8 cellular contexts compared by ENCODE assay signal in genomic region chr12:105330283-105330937, GRCh38. TPM values are rescaled to one million over a fixed set of nuclear protein-coding genes. Genes with fewer than 3 reads are reported as not detected.
A peak's percentile ranks its signal among the peaks of the same experiment; 100 is the strongest.
DNase-seq lines count a peak whose midpoint lies in the region; ATAC-seq, FAIRE-seq and TF ChIP-seq lines count a peak whose summit lies in the region.

Gene C12orf75, plus strand, starts transcription at chr12:105330691. Its CDS starts 201 bp downstream, at chr12:105330892.

- H3K4me3 ChIP-seq in SK-N-SH (ENCODE audit: low read depth in 2 of 2, low read length in 1 of 2) (peak within 1 kb of the TSS; percentile 79), pancreas (peak within 1 kb of the TSS; percentile 42 to 82 (median 74)), tibial artery (peak within 1 kb of the TSS; percentile 83 to 87)

- WGBS in SK-N-SH (ENCODE audit: low lambda C conversion rate): 0% methylated on average over 4 of the region's 66 CpGs
- 0 to 1% methylated on average over 23 to 66 of the region's 66 CpGs for WGBS in pancreas, 2 donors

- H3K27ac ChIP-seq in SK-N-SH (ENCODE audit: low read depth in 2 of 2, low read length in 1 of 2) (peak within 1 kb of the TSS; percentile 44 to 72; a peak in 3 of 4 replicates), pancreas (peak within 1 kb of the TSS in 3 of 4 donors; percentile 41 to 69 (median 64)), tibial artery (peak within 1 kb of the TSS; percentile 77 to 85)

- peak; percentile 13 for TF ChIP-seq POLR2A in GM10847 (IDR thresholded peaks at IDR 0.05; ENCODE audit: extremely low read depth, insufficient read length)

- ATAC-seq in HG02571 (IDR thresholded peaks at IDR 0.05; ENCODE audit: unreplicated experiment) (peak; percentile 89), pancreas (peak; percentile 80 to 92 (median 89))

- no peak for TF ChIP-seq EP300 in SK-N-SH (IDR thresholded peaks at IDR 0.05; ENCODE audit: borderline replicate concordance in 1 of 2, low read depth in 1 of 2, low read length in 1 of 2)

- H3K9me3 ChIP-seq in SK-N-SH (no peaks in the 10 kb centered on the region), pancreas (no peaks in the 10 kb centered on the region), tibial artery (no peaks in the 10 kb centered on the region)

- no peaks in the 10 kb centered on the region for H3K36me3 Mint-ChIP-seq in activated naive CD4-positive, alpha-beta T cell treated with anti-CD3 and anti-CD28 coated beads, Interleukin-2, amount 50 U/mL, for 24 hours
- H3K36me3 Mint-ChIP-seq in glutamatergic neuron (ENCODE audit: unreplicated experiment): no peaks in the 10 kb centered on the region

- DNase-seq in NCI-H1048 (lab: John Stamatoyannopoulos, UW) (peak; percentile 50), SK-N-SH (peak; percentile 97), glutamatergic neuron (peak; percentile 88), pancreas (peak; percentile 59 to 86 (median 76)), tibial artery (peak; percentile 62 to 84)

- H3K9me3 Mint-ChIP-seq in activated naive CD4-positive, alpha-beta T cell treated with anti-CD3 and anti-CD28 coated beads, Interleukin-2, amount 50 U/mL, for 24 hours: no peaks in the 10 kb centered on the region
- peaks cover 2% of the 10 kb centered on the region for H3K9me3 Mint-ChIP-seq in glutamatergic neuron (ENCODE audit: unreplicated experiment)

- TF ChIP-seq CTCF in SK-N-SH (IDR thresholded peaks at IDR 0.05) (no peak), glutamatergic neuron (IDR thresholded peaks at IDR 0.05; ENCODE audit: partially characterized antibody, unreplicated experiment) (no peak), pancreas (IDR thresholded peaks at IDR 0.05) (no peak), tibial artery (IDR thresholded peaks at IDR 0.05) (no peak)

- H3K27ac Mint-ChIP-seq in activated naive CD4-positive, alpha-beta T cell treated with anti-CD3 and anti-CD28 coated beads, Interleukin-2, amount 50 U/mL, for 24 hours: peak within 1 kb of the TSS; percentile 80
- peak within 1 kb of the TSS; percentile 18 for H3K27ac Mint-ChIP-seq in glutamatergic neuron (ENCODE audit: unreplicated experiment)

- no peaks in the 10 kb centered on the region for H3K27me3 Mint-ChIP-seq in activated naive CD4-positive, alpha-beta T cell treated with anti-CD3 and anti-CD28 coated beads, Interleukin-2, amount 50 U/mL, for 24 hours
- H3K27me3 Mint-ChIP-seq in glutamatergic neuron (ENCODE audit: unreplicated experiment): peaks cover 4% of the 10 kb centered on the region

- peak within 1 kb of the TSS; percentile 87 for H3K4me3 Mint-ChIP-seq in activated naive CD4-positive, alpha-beta T cell treated with anti-CD3 and anti-CD28 coated beads, Interleukin-2, amount 50 U/mL, for 24 hours
- H3K4me3 Mint-ChIP-seq in glutamatergic neuron (ENCODE audit: unreplicated experiment): peak within 1 kb of the TSS; percentile 84

- POLR2A ChIA-PET in SK-N-SH (lab: Yijun Ruan, JAX): interaction anchor here (1.8 kb wide), 1 partner anchor 95 kb away, joined by 7 read pairs; the partner anchor contains the start of gene APPL2

- H3K27me3 ChIP-seq in SK-N-SH (ENCODE audit: insufficient read depth): no peaks in the 10 kb centered on the region
- H3K27me3 ChIP-seq in pancreas: no peaks in the 10 kb centered on the region
- H3K27me3 ChIP-seq in tibial artery: no peaks in the 10 kb centered on the region

- H3F3A ChIP-seq in SK-N-SH (replicated peaks; ENCODE audit: insufficient read depth): peaks cover 47% of the 10 kb centered on the region

- TF ChIP-seq RAD21 in SK-N-SH (IDR thresholded peaks at IDR 0.05; ENCODE audit: low read length): no peak

- intact Hi-C loops in pancreas (cut with DNase I): no loop called here
- intact Hi-C loops in tibial artery (cut with DNase I; ENCODE audit: low total_unique reads): no loop called here

- H3K79me2 ChIP-seq in SK-N-SH (ENCODE audit: insufficient read depth): peaks cover 65% of the 10 kb centered on the region

- H3K4me2 ChIP-seq in SK-N-SH: peak within 1 kb of the TSS; percentile 94

- H3K4me1 Mint-ChIP-seq in activated naive CD4-positive, alpha-beta T cell treated with anti-CD3 and anti-CD28 coated beads, Interleukin-2, amount 50 U/mL, for 24 hours: peaks cover 33% of the 10 kb centered on the region
- peaks cover 1% of the 10 kb centered on the region for H3K4me1 Mint-ChIP-seq in glutamatergic neuron (ENCODE audit: low read depth, unreplicated experiment)

- CTCF ChIA-PET in SK-N-SH (lab: Yijun Ruan, JAX): interaction anchor here (1.0 to 2.1 kb wide), 3 partner anchors 9 to 53 kb away, joined by 3 to 8 read pairs (median 3); no protein-coding TSS in a partner anchor

- no peak for FAIRE-seq in pancreas (lab: Jason Lieb, UNC)

- H3K4me1 ChIP-seq in SK-N-SH (ENCODE audit: control insufficient read depth in 1 of 2, insufficient read depth in 2 of 2, low read depth in 1 of 2, low read length in 1 of 2) (peaks cover 9 to 25% of the 10 kb centered on the region in 2 experiments), pancreas (peaks cover 0 to 4% (median 0%) of the 10 kb centered on the region in 3 donors), tibial artery (peaks cover 0 to 46% (median 18%) of the 10 kb centered on the region in 4 donors)

- H4K20me1 ChIP-seq in SK-N-SH (ENCODE audit: insufficient read depth): peaks cover 17% of the 10 kb centered on the region

- H3K9ac ChIP-seq in SK-N-SH: peak within 1 kb of the TSS; percentile 82

- H2AFZ ChIP-seq in SK-N-SH (ENCODE audit: low read depth): peak within 1 kb of the TSS; percentile 58

- H3K9me2 ChIP-seq in SK-N-SH: no peaks in the 10 kb centered on the region

- peaks cover 0 to 13% of the 10 kb centered on the region in 2 experiments for H3K36me3 ChIP-seq in SK-N-SH (replicated peaks in 1 of 2; ENCODE audit: control insufficient read depth in 1 of 2, insufficient read depth in 2 of 2, low read length in 1 of 2)
- no peaks in the 10 kb centered on the region for H3K36me3 ChIP-seq in pancreas
- no peaks in the 10 kb centered on the region for H3K36me3 ChIP-seq in tibial artery

TF ChIP-seq in SK-N-SH, 30 proteins besides CTCF, POLR2A, EP300 and RAD21 (continues in another document):
- no peak for TF ChIP-seq RFX5 (IDR thresholded peaks at IDR 0.05; ENCODE audit: low read length)
- TF ChIP-seq FOXM1 (IDR thresholded peaks at IDR 0.05; ENCODE audit: low read depth): no peak
- TF ChIP-seq ELF1 (IDR thresholded peaks at IDR 0.05): no peak
- TF ChIP-seq YY1 (IDR thresholded peaks at IDR 0.05; ENCODE audit: low read depth): no peak
- TF ChIP-seq EZH2phosphoT487 (IDR thresholded peaks at IDR 0.05; ENCODE audit: borderline replicate concordance, low read depth): no peak
- peak; percentile 22 for TF ChIP-seq CHD2 (IDR thresholded peaks at IDR 0.05; ENCODE audit: low read length, partially characterized antibody)
- no peak for TF ChIP-seq FOSL2 (IDR thresholded peaks at IDR 0.05; ENCODE audit: borderline replicate concordance, low read depth)
- TF ChIP-seq SMC3 (IDR thresholded peaks at IDR 0.05; ENCODE audit: low read depth, low read length): no peak
- no peak for TF ChIP-seq NFIC (IDR thresholded peaks at IDR 0.05; ENCODE audit: borderline replicate concordance)
- no peak for TF ChIP-seq FOXJ3 (CRISPR knock-in tag; IDR thresholded peaks at IDR 0.05)
- TF ChIP-seq JUND (IDR thresholded peaks at IDR 0.05): no peak
- TF ChIP-seq MXI1 (IDR thresholded peaks at IDR 0.05; ENCODE audit: low read depth, low read length): no peak
- TF ChIP-seq RXRA (IDR thresholded peaks at IDR 0.05; ENCODE audit: borderline replicate concordance, low read depth): no peak
- no peak for TF ChIP-seq RCOR1 (IDR thresholded peaks at IDR 0.05; ENCODE audit: low read length)
- no peak for TF ChIP-seq GATA2 (CRISPR knock-in tag; IDR thresholded peaks at IDR 0.05)
- TF ChIP-seq, protein P1, sequence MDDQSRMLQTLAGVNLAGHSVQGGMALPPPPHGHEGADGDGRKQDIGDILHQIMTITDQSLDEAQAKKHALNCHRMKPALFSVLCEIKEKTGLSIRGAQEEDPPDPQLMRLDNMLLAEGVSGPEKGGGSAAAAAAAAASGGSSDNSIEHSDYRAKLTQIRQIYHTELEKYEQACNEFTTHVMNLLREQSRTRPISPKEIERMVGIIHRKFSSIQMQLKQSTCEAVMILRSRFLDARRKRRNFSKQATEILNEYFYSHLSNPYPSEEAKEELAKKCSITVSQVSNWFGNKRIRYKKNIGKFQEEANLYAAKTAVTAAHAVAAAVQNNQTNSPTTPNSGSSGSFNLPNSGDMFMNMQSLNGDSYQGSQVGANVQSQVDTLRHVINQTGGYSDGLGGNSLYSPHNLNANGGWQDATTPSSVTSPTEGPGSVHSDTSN (IDR thresholded peaks at IDR 0.05): no peak
- no peak for TF ChIP-seq MEF2A (IDR thresholded peaks at IDR 0.05; ENCODE audit: borderline replicate concordance, low read depth)
- no peak; the same call in 1 of the 2 replicates for TF ChIP-seq IRF3 (IDR thresholded peaks at IDR 0.05; ENCODE audit: low read depth, low read length)
- peak; percentile 51; the same call in 1 of the 2 replicates for TF ChIP-seq MAX (IDR thresholded peaks at IDR 0.05; ENCODE audit: low read depth)
- TF ChIP-seq NRF1 (IDR thresholded peaks at IDR 0.05; ENCODE audit: low read depth, low read length): no peak

RNA-seq across cellular contexts. Expression of gene C12orf75, which starts in this region (rescaled TPM):
- 221 and 299 TPM in 2 replicates for polyA plus RNA-seq in SK-N-SH (2012; rRNA removed)
- polyA plus RNA-seq in SK-N-SH (2012; cell fraction: cytosol; rRNA removed): 363 and 501 TPM in 2 replicates
- 63.0 and 90.2 TPM in 2 replicates for polyA plus RNA-seq in SK-N-SH (2012; cell fraction: nucleus; rRNA removed)
- 9.4 TPM for total RNA-seq in glutamatergic neuron (ENCODE audit: unreplicated experiment)
- 10 to 100 TPM; 20.2 to 68.1 (median 37.4) TPM for total RNA-seq in pancreas
- polyA plus RNA-seq in pancreas: 100 to 1,000 TPM in 1 of 2 donors, 10 to 100 TPM in 1; 48.5 to 104 TPM

Comparison
In these comparisons a context has a peak if more than half of its experiments do, and no peak if none do; other contexts are left out.
1. Peak in every context shown above with its lines: DNase-seq, ATAC-seq, H3K4me3 ChIP-seq and H3K27ac ChIP-seq.